9 cellular contexts compared by ENCODE assay signal in the genomic region with DNA sequence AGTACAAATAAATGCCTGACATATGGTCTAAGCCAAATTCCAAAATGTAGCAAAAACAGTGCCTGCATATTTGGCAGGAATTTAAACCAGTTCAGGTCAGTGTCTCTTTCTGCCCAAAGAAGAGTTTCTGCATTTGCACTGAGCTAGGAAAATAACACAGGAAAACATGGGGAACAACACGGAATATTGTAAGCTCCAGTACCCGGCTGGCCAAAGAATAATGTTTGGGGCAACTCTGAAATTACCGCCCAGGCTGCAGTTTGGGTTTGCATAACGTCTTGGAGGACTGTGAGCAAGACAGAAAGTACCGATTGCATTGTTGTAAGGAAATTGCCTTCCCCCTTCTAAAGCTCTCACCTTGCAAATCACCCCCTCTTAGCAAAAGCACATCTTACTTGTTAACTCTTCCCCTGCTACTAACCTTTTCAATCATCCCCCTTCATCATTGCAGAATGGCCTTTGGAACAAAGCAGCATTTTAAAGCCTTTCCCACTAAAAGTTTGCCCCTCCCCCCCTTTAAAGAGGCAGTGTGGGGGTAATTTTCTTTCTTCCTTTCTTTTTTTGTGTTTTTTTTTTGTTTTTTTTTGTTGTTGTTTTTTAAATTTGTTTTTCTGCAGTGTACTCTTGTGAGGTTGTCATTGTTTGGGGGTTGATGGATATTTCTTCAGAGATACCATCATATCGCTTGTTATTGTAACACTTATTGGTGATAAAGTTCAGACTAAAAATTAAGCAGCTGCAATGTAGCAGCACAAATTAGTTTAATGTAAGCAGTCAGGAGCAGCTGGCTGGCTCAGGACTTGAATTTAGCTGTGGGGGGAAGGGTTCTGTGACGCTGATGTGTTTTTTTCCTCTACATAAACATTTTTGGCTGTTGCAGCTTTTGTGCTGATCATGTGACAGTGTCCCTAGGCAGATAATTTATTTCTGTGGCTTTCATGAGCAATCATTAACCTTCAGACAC.
DNase-seq lines count a peak whose midpoint lies in the region; ATAC-seq and TF ChIP-seq lines count a peak whose summit lies in the region.
"Had no signal": no experiment of that assay in that cellular context is flagged by ENCODE, and none has a peak within 500 bp of the region (broad histone marks: within the 10 kb centered on the region; RNA-seq: fewer than 3 reads in every experiment).

No MANE protein-coding gene starts in this region.

- peak; percentile 6 for DNase-seq in NCI-H1092 treated with DMSO at 0.1 percent for 48 hours (lab: John Stamatoyannopoulos, UW)
- no peak for DNase-seq in NCI-H1092 (lab: John Stamatoyannopoulos, UW)
- peak; percentile 66 for DNase-seq in IMR-90
- peak; percentile 52 for DNase-seq in adipocyte (ENCODE audit: low read depth)
- peak; percentile 48 for DNase-seq in kidney tubule cell (ENCODE audit: low spot score)
- no peak for DNase-seq in vagina (ENCODE audit: extremely low spot score in 2 of 2)
- no peak for DNase-seq in naive thymus-derived CD4-positive, alpha-beta T cell
- no peak for DNase-seq in NCI-H1930 (lab: John Stamatoyannopoulos, UW)
- DNase-seq: naive B cell had no signal

- no peaks in the 10 kb centered on the region for H4K20me1 ChIP-seq in IMR-90 (ENCODE audit: insufficient read depth, low read length)

- H2AK5ac ChIP-seq in IMR-90 (ENCODE audit: low read depth, low read length) = peak overlapping the region; percentile 7; the same call in 1 of the 2 replicates

- WGBS in IMR-90 (ENCODE audit: extremely low coverage in 2 of 2, insufficient read length in 1 of 2), 2 experiments = 33% methylated on average over 1 of the region's 7 CpGs; no CpG with 5 or more reads in 1 of the 2 experiments

- H3K9me1 ChIP-seq in IMR-90 (ENCODE audit: insufficient read depth, low read length) = peaks cover 6% of the 10 kb centered on the region; the same call in 1 of the 2 replicates

- H3K18ac ChIP-seq in IMR-90 (ENCODE audit: low read depth, low read length) = peak overlapping the region; percentile 48

- H4K5ac ChIP-seq in IMR-90 (ENCODE audit: low read depth, low read length) = peak overlapping the region; percentile 47; the same call in 1 of the 2 replicates

- POLR2A ChIA-PET in IMR-90 (lab: Charles Lee; ENCODE audit: unreplicated experiment) = no interaction called here
- POLR2A ChIA-PET in naive thymus-derived CD4-positive, alpha-beta T cell (lab: Charles Lee) = interaction anchor here (1.2 kb wide), 1 partner anchor 99 kb away, joined by 3 read pairs; no protein-coding TSS in a partner anchor

- H3K4ac ChIP-seq in IMR-90 (ENCODE audit: low read depth, low read length) = peak overlapping the region; percentile 32

- peak overlapping the region; percentile 24; the same call in 1 of the 2 replicates for H3K14ac ChIP-seq in IMR-90 (replicated peaks; ENCODE audit: low read depth, low read length)

- H2BK5ac ChIP-seq in IMR-90 (ENCODE audit: low read depth, low read length, poor library complexity, severe bottlenecking) = peak overlapping the region; percentile 21

- peaks cover 0 to 10% (median 4%) of the 10 kb centered on the region in 5 donors for H3K27me3 Mint-ChIP-seq in naive thymus-derived CD4-positive, alpha-beta T cell

- H3K4me1 ChIP-seq in IMR-90 (ENCODE audit: control insufficient read depth, insufficient read depth, low read length) (peaks cover 16% of the 10 kb centered on the region), adipocyte (ENCODE audit: control insufficient read depth, insufficient read depth, low read length) (peaks cover 34% of the 10 kb centered on the region), vagina (peaks cover 31% of the 10 kb centered on the region)
- no peaks in the 10 kb centered on the region for H3K4me1 ChIP-seq in naive thymus-derived CD4-positive, alpha-beta T cell (ENCODE audit: control insufficient read depth in 2 of 2, insufficient read depth in 2 of 2, low read length in 2 of 2)

- H2BK15ac ChIP-seq in IMR-90 (ENCODE audit: low read depth, low read length) = peak overlapping the region; percentile 61; the same call in 1 of the 3 replicates

- H3K27ac ChIP-seq in IMR-90 (ENCODE audit: insufficient read depth, low read length) = peak overlapping the region; percentile 61; the same call in 1 of the 2 replicates
- H3K27ac ChIP-seq in vagina = peak overlapping the region; percentile 46
- no peak overlapping the region for H3K27ac ChIP-seq in naive thymus-derived CD4-positive, alpha-beta T cell (ENCODE audit: low read depth, low read length)

- peak overlapping the region; percentile 72 for H3K4me2 ChIP-seq in IMR-90 (ENCODE audit: low read depth, low read length)

- no peak for TF ChIP-seq RAD21 in IMR-90 (IDR thresholded peaks at IDR 0.05; ENCODE audit: low read length)

- in situ Hi-C loops in IMR-90 (cut with MboI; ENCODE audit: low sequenced_read_pairs) = no loop called here

- TF ChIP-seq CTCF in IMR-90 (conservative IDR thresholded peaks at IDR 0.05; ENCODE audit: low read depth, low read length) (no peak), vagina (IDR thresholded peaks at IDR 0.05) (no peak)

- H3K9me3 ChIP-seq in IMR-90 (ENCODE audit: control insufficient read depth, insufficient read depth, low read length) = no peaks in the 10 kb centered on the region
- H3K9me3 ChIP-seq in adipocyte (ENCODE audit: control insufficient read depth, low read length) = no peaks in the 10 kb centered on the region
- H3K9me3 ChIP-seq in vagina = no peaks in the 10 kb centered on the region
- H3K9me3 ChIP-seq in naive thymus-derived CD4-positive, alpha-beta T cell (ENCODE audit: control insufficient read depth in 2 of 3, low read length in 3 of 3) = no peaks in the 10 kb centered on the region

- H3K9me3 Mint-ChIP-seq in naive thymus-derived CD4-positive, alpha-beta T cell = no peaks in the 10 kb centered on the region
- H3K9me3 Mint-ChIP-seq: naive B cell had no signal

- TF ChIP-seq POLR2A in IMR-90 (IDR thresholded peaks at IDR 0.05; ENCODE audit: low read depth, low read length) = no peak
- no peak for TF ChIP-seq POLR2A in vagina (IDR thresholded peaks at IDR 0.05)

- H2AK9ac ChIP-seq in IMR-90 (replicated peaks; ENCODE audit: low read depth, low read length, poor library complexity) = no peak overlapping the region

- peak overlapping the region; percentile 2; the same call in 1 of the 2 replicates for H4K91ac ChIP-seq in IMR-90 (ENCODE audit: insufficient read depth, low read depth, low read length)

- intact Hi-C loops in IMR-90 (cut with micrococcal nuclease) (loop anchor here (5.0 kb wide), 1 partner anchor 97 kb away; no protein-coding TSS in a partner anchor), vagina (cut with DNase I) (no loop called here)
- intact Hi-C loops in naive thymus-derived CD4-positive, alpha-beta T cell (cut with micrococcal nuclease) = no loop called here

- H3K23ac ChIP-seq in IMR-90 (ENCODE audit: low read depth, low read length) = peak overlapping the region; percentile 23; the same call in 1 of the 2 replicates

- CTCF ChIA-PET in IMR-90 (lab: Yijun Ruan, JAX) = interaction anchor here (0.7 to 1.0 kb wide), 2 partner anchors 57 to 71 kb away, joined by 3 read pairs; no protein-coding TSS in a partner anchor
- CTCF ChIA-PET in naive thymus-derived CD4-positive, alpha-beta T cell (lab: Charles Lee) = no interaction called here

- H4K8ac ChIP-seq in IMR-90 (ENCODE audit: low read depth in 2 of 2, low read length in 2 of 2) = peak overlapping the region in 1 of 2 experiments; percentile 68; a peak in 2 of 4 replicates

- H3K4me1 Mint-ChIP-seq in naive thymus-derived CD4-positive, alpha-beta T cell = peaks cover 0 to 6% (median 0%) of the 10 kb centered on the region in 7 donors

- ATAC-seq in IMR-90 (ENCODE audit: low read depth) = peak; percentile 75
- no peak for ATAC-seq in naive thymus-derived CD4-positive, alpha-beta T cell

- H3K4me3 Mint-ChIP-seq in naive thymus-derived CD4-positive, alpha-beta T cell = no peak overlapping the region
- H3K4me3 Mint-ChIP-seq: naive B cell had no signal

- H3K9ac ChIP-seq in IMR-90 (ENCODE audit: low read depth, low read length) (peak overlapping the region; percentile 20; the same call in 1 of the 2 replicates), adipocyte (ENCODE audit: low read length) (peak overlapping the region; percentile 71)

- H2AFZ ChIP-seq in IMR-90 (replicated peaks; ENCODE audit: low read length, poor library complexity) = peak overlapping the region; percentile 81

- H2BK20ac ChIP-seq in IMR-90 (ENCODE audit: low read depth, low read length) = peak overlapping the region; percentile 48; the same call in 1 of the 2 replicates

- H3K27me3 ChIP-seq in IMR-90 (ENCODE audit: control insufficient read depth, insufficient read depth, low read length) (no peaks in the 10 kb centered on the region), adipocyte (replicated peaks; ENCODE audit: control insufficient read depth, insufficient read depth, low read length) (no peaks in the 10 kb centered on the region), vagina (no peaks in the 10 kb centered on the region)
- H3K27me3 ChIP-seq in naive thymus-derived CD4-positive, alpha-beta T cell (ENCODE audit: control insufficient read depth in 2 of 2, insufficient read depth in 2 of 2, low read length in 2 of 2) = no peaks in the 10 kb centered on the region

- H3K36me3 Mint-ChIP-seq in naive thymus-derived CD4-positive, alpha-beta T cell = no peaks in the 10 kb centered on the region
- H3K36me3 Mint-ChIP-seq: naive B cell had no signal

- H3K27ac Mint-ChIP-seq in naive thymus-derived CD4-positive, alpha-beta T cell = peak overlapping the region in 1 of 9 donors; percentile 27

- H2BK120ac ChIP-seq in IMR-90 (ENCODE audit: low read depth, low read length) = peak overlapping the region; percentile 28

- no peaks in the 10 kb centered on the region for H3K79me1 ChIP-seq in IMR-90 (ENCODE audit: low read depth in 1 of 2, low read length in 2 of 2)

- H3K4me3 ChIP-seq in IMR-90 (ENCODE audit: insufficient read depth, low read depth, low read length) (no peak overlapping the region), adipocyte (ENCODE audit: low read length) (peak overlapping the region; percentile 67), vagina (no peak overlapping the region)
- H3K4me3 ChIP-seq in naive thymus-derived CD4-positive, alpha-beta T cell (ENCODE audit: low read length) = no peak overlapping the region

- H3K36me3 ChIP-seq in IMR-90 (ENCODE audit: control insufficient read depth, insufficient read depth, low read length) (no peaks in the 10 kb centered on the region), adipocyte (ENCODE audit: control insufficient read depth, insufficient read depth, low read length, severe bottlenecking) (no peaks in the 10 kb centered on the region), vagina (no peaks in the 10 kb centered on the region)
- no peaks in the 10 kb centered on the region for H3K36me3 ChIP-seq in naive thymus-derived CD4-positive, alpha-beta T cell (ENCODE audit: control insufficient read depth in 2 of 3, insufficient read depth in 3 of 3, low read length in 3 of 3)

- H3K56ac ChIP-seq in IMR-90 (ENCODE audit: extremely low read depth, insufficient read depth, low read length) = peak overlapping the region; percentile 0; the same call in 1 of the 2 replicates

- BruUV-seq in IMR-90 (replicated peaks; lab: Mats Ljungman, UMichigan) = no TSS peak

- dilution Hi-C loops in IMR-90 (cut with HindIII; ENCODE audit: low sequenced_read_pairs, unreplicated experiment) = no loop called here

TF ChIP-seq in IMR-90, 13 proteins besides CTCF, POLR2A, EP300 and RAD21 (continues in another document):
- TF ChIP-seq MAFK (IDR thresholded peaks at IDR 0.05; ENCODE audit: low read depth, low read length) (no peak), RCOR1 (IDR thresholded peaks at IDR 0.05; ENCODE audit: insufficient replicate concordance, low read length) (no peak)

Comparison
In these comparisons a context has a peak if more than half of its experiments do, and no peak if none do; other contexts are left out.
1. DNase-seq: peak in NCI-H1092 treated with DMSO at 0.1 percent for 48 hours (single experiment), IMR-90 (single experiment), adipocyte (single experiment) and kidney tubule cell (single experiment); none in NCI-H1092 (single experiment), vagina (0 of 2), naive thymus-derived CD4-positive, alpha-beta T cell (0 of 9) and NCI-H1930 (0 of 2).